Comparison of ENCODE assay signal across 24 cellular contexts in the genomic region with DNA sequence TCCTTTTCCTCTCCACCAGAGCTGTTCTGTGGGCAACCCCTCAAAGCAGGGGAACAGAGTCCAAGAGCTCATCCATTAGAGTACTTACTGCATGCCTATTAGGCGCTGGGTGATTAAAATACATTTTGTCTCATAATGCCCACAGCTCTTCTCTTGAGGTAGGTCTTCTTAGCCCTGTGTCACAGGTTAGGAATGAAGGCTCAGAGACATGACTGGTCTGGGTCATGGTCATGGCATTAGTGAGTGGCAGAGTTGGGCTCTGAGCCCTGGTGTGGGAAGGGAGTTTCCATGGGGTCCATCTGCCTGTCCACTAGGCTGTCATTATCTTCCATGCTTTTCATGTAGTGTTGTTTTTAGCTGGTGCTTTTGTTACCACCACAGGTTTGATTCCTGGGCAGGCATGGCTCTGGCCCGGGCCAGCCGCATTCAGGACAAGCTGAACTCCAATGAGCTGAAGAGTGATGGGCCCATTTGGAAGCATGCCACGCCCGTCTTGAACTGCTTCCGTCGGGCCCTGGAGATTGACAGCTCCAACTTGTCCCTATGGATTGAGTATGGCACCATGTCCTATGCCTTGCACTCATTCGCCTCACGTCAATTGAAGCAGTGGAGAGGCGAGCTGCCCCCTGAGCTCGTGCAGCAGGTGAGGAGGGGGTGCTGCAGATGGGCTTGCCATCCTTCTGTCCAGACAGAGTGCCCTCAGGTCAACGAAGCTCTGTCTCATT.
"Had no signal": no experiment of that assay in that cellular context is flagged by ENCODE, and none has a peak within 500 bp of the region (broad histone marks: within the 10 kb centered on the region; RNA-seq: fewer than 3 reads in every experiment).

No MANE protein-coding gene starts in this region.

- H3K27me3 ChIP-seq: colonic mucosa, testis had no signal

- H3K27ac ChIP-seq: colonic mucosa, left ventricle myocardium inferior, testis had no signal

- DNase-seq: activated CD4-positive, alpha-beta memory T cell treated with anti-CD3 and anti-CD28 coated beads for 36 hours; activated CD4-positive, alpha-beta T cell treated with anti-CD3 and anti-CD28 coated beads for 4 hours; activated effector memory CD4-positive, alpha-beta T cell treated with Interleukin-2 at 50 U/mL for 16 hours; activated naive CD4-positive, alpha-beta T cell treated with anti-CD3 and anti-CD28 coated beads, Interleukin-2, amount 10 ng/mL, durations not matched to agents 7 days and 5 days; activated naive CD8-positive, alpha-beta T cell treated with anti-CD3 and anti-CD28 coated beads, Interleukin-2, amount 50 U/mL, for 24 hours; activated T-cell treated with anti-CD3 and anti-CD28 coated beads, Interleukin-2, amount 50 U/mL, for 24 hours; anterior cingulate cortex; colonic mucosa; erythroblast; foreskin melanocyte; glutamatergic neuron; hypothalamus; left ventricle myocardium inferior; mammary epithelial cell; naive B cell; small intestine; stimulated activated CD4-positive, alpha-beta T cell treated with anti-CD3 and anti-CD28 coated beads, Interleukin-4, amount 100 ng/mL, for 1 hour; testis had no signal

- FAIRE-seq: endometrium, keratinocyte, small intestine had no signal

- H3K9me3 Mint-ChIP-seq: activated CD4-positive, alpha-beta memory T cell treated with anti-CD3 and anti-CD28 coated beads for 36 hours; activated naive CD4-positive, alpha-beta T cell treated with anti-CD3 and anti-CD28 coated beads, Interleukin-2, amount 10 ng/mL, durations not matched to agents 7 days and 5 days; activated naive CD8-positive, alpha-beta T cell treated with anti-CD3 and anti-CD28 coated beads, Interleukin-2, amount 50 U/mL, for 24 hours; activated T-cell treated with anti-CD3 and anti-CD28 coated beads, Interleukin-2, amount 50 U/mL, for 24 hours; brain; central memory CD8-positive, alpha-beta T cell; naive B cell; neural crest cell had no signal

- H3K4me1 ChIP-seq: colonic mucosa, testis had no signal

- H3K9me3 ChIP-seq: colonic mucosa, left ventricle myocardium inferior, testis had no signal

- H3K4me3 Mint-ChIP-seq: activated CD4-positive, alpha-beta memory T cell treated with anti-CD3 and anti-CD28 coated beads for 36 hours; activated naive CD4-positive, alpha-beta T cell treated with anti-CD3 and anti-CD28 coated beads, Interleukin-2, amount 10 ng/mL, durations not matched to agents 7 days and 5 days; activated naive CD8-positive, alpha-beta T cell treated with anti-CD3 and anti-CD28 coated beads, Interleukin-2, amount 50 U/mL, for 24 hours; activated T-cell treated with anti-CD3 and anti-CD28 coated beads, Interleukin-2, amount 50 U/mL, for 24 hours; brain; central memory CD8-positive, alpha-beta T cell; naive B cell; neural crest cell had no signal

- H3K27me3 Mint-ChIP-seq: activated CD4-positive, alpha-beta memory T cell treated with anti-CD3 and anti-CD28 coated beads for 36 hours; activated naive CD4-positive, alpha-beta T cell treated with anti-CD3 and anti-CD28 coated beads, Interleukin-2, amount 10 ng/mL, durations not matched to agents 7 days and 5 days; activated naive CD8-positive, alpha-beta T cell treated with anti-CD3 and anti-CD28 coated beads, Interleukin-2, amount 50 U/mL, for 24 hours; activated T-cell treated with anti-CD3 and anti-CD28 coated beads, Interleukin-2, amount 50 U/mL, for 24 hours; central memory CD8-positive, alpha-beta T cell; naive B cell; progenitor cell of endocrine pancreas had no signal

- H3K27ac Mint-ChIP-seq: activated CD4-positive, alpha-beta memory T cell treated with anti-CD3 and anti-CD28 coated beads for 36 hours; activated naive CD4-positive, alpha-beta T cell treated with anti-CD3 and anti-CD28 coated beads, Interleukin-2, amount 10 ng/mL, durations not matched to agents 7 days and 5 days; activated naive CD8-positive, alpha-beta T cell treated with anti-CD3 and anti-CD28 coated beads, Interleukin-2, amount 50 U/mL, for 24 hours; activated T-cell treated with anti-CD3 and anti-CD28 coated beads, Interleukin-2, amount 50 U/mL, for 24 hours; naive B cell; progenitor cell of endocrine pancreas had no signal

- ATAC-seq: activated naive CD8-positive, alpha-beta T cell treated with anti-CD3 and anti-CD28 coated beads, Interleukin-2, amount 50 U/mL, for 24 hours had no signal

- H3K4me3 ChIP-seq: colonic mucosa, left ventricle myocardium inferior, testis had no signal

- H3K4me1 Mint-ChIP-seq: activated naive CD8-positive, alpha-beta T cell treated with anti-CD3 and anti-CD28 coated beads, Interleukin-2, amount 50 U/mL, for 24 hours; central memory CD8-positive, alpha-beta T cell; naive B cell; neural crest cell had no signal
